9 cellular contexts compared by ENCODE assay signal in the genomic region with DNA sequence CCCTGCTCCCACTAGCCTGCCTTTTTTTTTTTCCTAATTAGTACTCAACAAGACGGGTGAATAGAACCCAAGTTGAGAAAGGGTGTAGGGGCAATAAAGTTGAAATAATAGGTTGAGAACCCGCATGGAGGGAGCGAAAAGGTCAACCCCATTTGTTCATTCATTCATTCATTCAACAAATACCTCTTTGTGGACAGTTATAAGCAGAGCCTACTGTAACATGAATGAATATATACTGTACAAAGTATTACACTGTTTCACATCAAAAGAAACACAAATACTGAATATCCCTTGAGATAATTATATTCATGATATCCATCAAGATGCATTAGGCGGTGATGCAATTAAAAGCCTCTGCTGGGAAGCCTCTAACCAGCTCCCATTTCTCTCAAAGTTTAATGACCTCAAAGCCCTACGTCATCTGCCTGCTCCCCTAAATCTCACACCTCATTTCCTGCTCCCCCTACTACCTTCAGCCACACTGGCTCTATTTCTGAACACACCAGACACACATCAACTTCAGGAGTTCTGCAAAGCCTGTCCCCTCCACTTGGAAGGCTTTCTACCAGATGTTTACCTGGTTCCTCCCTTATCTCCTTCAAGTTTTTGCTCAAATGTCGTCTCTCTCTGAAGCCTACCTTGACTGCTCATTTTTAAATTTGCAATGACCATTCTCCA. TPM values are rescaled to one million over a fixed set of nuclear protein-coding genes. Genes with fewer than 3 reads are reported as not detected.
A peak's percentile ranks its signal among the peaks of the same experiment; 100 is the strongest.
DNase-seq lines count a peak whose midpoint lies in the region; ATAC-seq and TF ChIP-seq lines count a peak whose summit lies in the region.
"Had no signal": no experiment of that assay in that cellular context is flagged by ENCODE, and none has a peak within 500 bp of the region (broad histone marks: within the 10 kb centered on the region; RNA-seq: fewer than 3 reads in every experiment).

No MANE protein-coding gene starts in this region.

- peaks cover 14% of the 10 kb centered on the region for H3K4me1 ChIP-seq in lower lobe of right lung

- intact Hi-C loops in activated naive CD4-positive, alpha-beta T cell treated with anti-CD3 and anti-CD28 coated beads for 36 hours (cut with micrococcal nuclease): loop anchor here (1.0 kb wide), 1 partner anchor 406 kb away; no protein-coding TSS in a partner anchor
- intact Hi-C loops in lower lobe of right lung (cut with DNase I): no loop called here

- peak overlapping the region; percentile 92 for H3K27ac Mint-ChIP-seq in activated naive CD4-positive, alpha-beta T cell treated with anti-CD3 and anti-CD28 coated beads for 36 hours
- peak overlapping the region; percentile 96 for H3K27ac Mint-ChIP-seq in activated T-helper 17 cell treated with anti-CD3 and anti-CD28 coated beads, Interleukin-2, amount 50 U/mL, for 72 hours
- H3K27ac Mint-ChIP-seq in stimulated activated naive CD8-positive, alpha-beta T cell treated with anti-CD3 and anti-CD28 coated beads, Interleukin-15, amount 100 ng/mL, for 72 hours: peak overlapping the region in 1 of 2 donors; percentile 92

- no peaks in the 10 kb centered on the region for H3K27me3 Mint-ChIP-seq in activated naive CD4-positive, alpha-beta T cell treated with anti-CD3 and anti-CD28 coated beads for 36 hours (ENCODE audit: low read depth)
- H3K27me3 Mint-ChIP-seq in activated T-helper 17 cell treated with anti-CD3 and anti-CD28 coated beads, Interleukin-2, amount 50 U/mL, for 72 hours: peaks cover 3% of the 10 kb centered on the region
- no peaks in the 10 kb centered on the region for H3K27me3 Mint-ChIP-seq in stimulated activated naive CD8-positive, alpha-beta T cell treated with anti-CD3 and anti-CD28 coated beads, Interleukin-15, amount 100 ng/mL, for 72 hours

- H3K4me1 Mint-ChIP-seq in activated naive CD4-positive, alpha-beta T cell treated with anti-CD3 and anti-CD28 coated beads for 36 hours (ENCODE audit: low read depth): peaks cover 32% of the 10 kb centered on the region
- peaks cover 29% of the 10 kb centered on the region for H3K4me1 Mint-ChIP-seq in activated T-helper 17 cell treated with anti-CD3 and anti-CD28 coated beads, Interleukin-2, amount 50 U/mL, for 72 hours
- H3K4me1 Mint-ChIP-seq in stimulated activated naive CD8-positive, alpha-beta T cell treated with anti-CD3 and anti-CD28 coated beads, Interleukin-15, amount 100 ng/mL, for 72 hours: peaks cover 44% of the 10 kb centered on the region

- no peaks in the 10 kb centered on the region for H3K36me3 Mint-ChIP-seq in activated naive CD4-positive, alpha-beta T cell treated with anti-CD3 and anti-CD28 coated beads for 36 hours (ENCODE audit: low read depth)
- no peaks in the 10 kb centered on the region for H3K36me3 Mint-ChIP-seq in activated T-helper 17 cell treated with anti-CD3 and anti-CD28 coated beads, Interleukin-2, amount 50 U/mL, for 72 hours (ENCODE audit: low read depth)

- no peak for TF ChIP-seq CTCF in lower lobe of right lung (IDR thresholded peaks at IDR 0.05)

- no peak for ATAC-seq in activated T-helper 17 cell treated with anti-CD3 and anti-CD28 coated beads, Interleukin-2, amount 50 U/mL, for 72 hours (replicated peaks)
- ATAC-seq in lower lobe of right lung: no peak
- no peak for ATAC-seq in stimulated activated naive CD8-positive, alpha-beta T cell treated with anti-CD3 and anti-CD28 coated beads, Interleukin-15, amount 100 ng/mL, for 72 hours
- no peak for ATAC-seq in HG03342 (IDR thresholded peaks at IDR 0.05; ENCODE audit: unreplicated experiment)
- no peak for ATAC-seq in GM21367 (IDR thresholded peaks at IDR 0.05; ENCODE audit: unreplicated experiment)

- CTCF ChIA-PET in activated naive CD4-positive, alpha-beta T cell treated with anti-CD3 and anti-CD28 coated beads for 36 hours (lab: Charles Lee): interaction anchor here (1.1 to 3.2 kb wide), 5 partner anchors 9 to 27 kb away, joined by 3 to 21 read pairs (median 6); no protein-coding TSS in a partner anchor

- no peak for DNase-seq in activated naive CD4-positive, alpha-beta T cell treated with anti-CD3 and anti-CD28 coated beads for 36 hours
- DNase-seq in activated naive CD4-positive, alpha-beta T cell treated with Interleukin-2 at 50 U/mL for 16 hours: no peak
- DNase-seq in lower lobe of right lung: no peak
- DNase-seq in stimulated activated naive CD8-positive, alpha-beta T cell treated with anti-CD3 and anti-CD28 coated beads, Interleukin-15, amount 100 ng/mL, for 72 hours: no peak
- no peak for DNase-seq in NCI-H1105 treated with DMSO at 0.1 percent for 48 hours (lab: John Stamatoyannopoulos, UW)

- peak overlapping the region; percentile 98 for H3K4me3 Mint-ChIP-seq in activated naive CD4-positive, alpha-beta T cell treated with anti-CD3 and anti-CD28 coated beads for 36 hours
- H3K4me3 Mint-ChIP-seq in activated T-helper 17 cell treated with anti-CD3 and anti-CD28 coated beads, Interleukin-2, amount 50 U/mL, for 72 hours: peak overlapping the region; percentile 96
- H3K4me3 Mint-ChIP-seq in stimulated activated naive CD8-positive, alpha-beta T cell treated with anti-CD3 and anti-CD28 coated beads, Interleukin-15, amount 100 ng/mL, for 72 hours: peak overlapping the region; percentile 98

- no peaks in the 10 kb centered on the region for H3K36me3 ChIP-seq in lower lobe of right lung
- H3K36me3 ChIP-seq: gastroesophageal sphincter had no signal

- H3K4me3 ChIP-seq in lower lobe of right lung: no peak overlapping the region

- H3K27ac ChIP-seq in lower lobe of right lung: peak overlapping the region; percentile 78

- H3K9me3 Mint-ChIP-seq in activated naive CD4-positive, alpha-beta T cell treated with anti-CD3 and anti-CD28 coated beads for 36 hours: no peaks in the 10 kb centered on the region
- H3K9me3 Mint-ChIP-seq in activated T-helper 17 cell treated with anti-CD3 and anti-CD28 coated beads, Interleukin-2, amount 50 U/mL, for 72 hours: peaks cover 3% of the 10 kb centered on the region
- H3K9me3 Mint-ChIP-seq in stimulated activated naive CD8-positive, alpha-beta T cell treated with anti-CD3 and anti-CD28 coated beads, Interleukin-15, amount 100 ng/mL, for 72 hours: peaks cover 0 to 4% of the 10 kb centered on the region in 2 donors

- peaks cover 5% of the 10 kb centered on the region for H3K27me3 ChIP-seq in lower lobe of right lung (ENCODE audit: low read depth)
- H3K27me3 ChIP-seq: gastroesophageal sphincter had no signal

- no peaks in the 10 kb centered on the region for H3K9me3 ChIP-seq in lower lobe of right lung
- H3K9me3 ChIP-seq: gastroesophageal sphincter had no signal

RNA-seq across cellular contexts. Expression of a gene that starts 1.4 kb away (rescaled TPM):
- total RNA-seq in activated naive CD4-positive, alpha-beta T cell treated with anti-CD3 and anti-CD28 coated beads for 36 hours: 10 to 100 TPM; 45.5 to 46.4 TPM
- 10 to 100 TPM; 36.3 to 39.5 TPM for total RNA-seq in activated T-helper 17 cell treated with anti-CD3 and anti-CD28 coated beads, Interleukin-2, amount 50 U/mL, for 72 hours
- 42.4 TPM for total RNA-seq in lower lobe of right lung

RNA-seq across cellular contexts. Expression of a gene that starts 29.2 kb away (rescaled TPM):
- total RNA-seq in activated naive CD4-positive, alpha-beta T cell treated with anti-CD3 and anti-CD28 coated beads for 36 hours: 10 to 100 TPM; 61.7 to 64.1 TPM
- total RNA-seq in activated T-helper 17 cell treated with anti-CD3 and anti-CD28 coated beads, Interleukin-2, amount 50 U/mL, for 72 hours: 10 to 100 TPM; 41.1 to 95.2 TPM
- total RNA-seq in lower lobe of right lung: 60.4 TPM
